35 cellular contexts compared by ENCODE assay signal in the genomic region with DNA sequence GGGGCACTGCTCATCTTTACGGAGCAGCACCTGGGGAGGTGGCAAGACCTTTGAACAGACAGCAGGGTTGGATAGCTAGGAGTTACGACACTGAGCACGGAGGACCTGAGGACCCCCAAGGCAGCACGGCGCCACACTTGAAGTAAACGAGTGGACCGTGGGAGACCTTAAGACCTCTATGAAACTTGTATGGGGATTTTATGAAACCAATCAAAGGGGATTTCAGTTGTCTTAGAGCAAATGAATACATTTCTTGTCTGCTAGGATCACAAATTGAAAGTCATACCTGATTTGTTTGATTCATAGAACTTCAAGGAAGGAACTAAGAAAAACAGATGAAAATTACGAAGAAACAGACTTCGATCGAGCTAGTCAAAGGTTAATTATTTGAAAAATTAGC.
"Had no signal": no experiment of that assay in that cellular context is flagged by ENCODE, and none has a peak within 500 bp of the region (broad histone marks: within the 10 kb centered on the region; RNA-seq: fewer than 3 reads in every experiment).

No MANE protein-coding gene starts in this region.

- H3K9me3 ChIP-seq: MG63 had no signal

- DNase-seq: Karpas-422, Kasumi-1, MG63, MM.1S, MV-4-11, NCI-H1048, NCI-H1092, NCI-H1092 treated with DMSO at 0.1 percent for 48 hours, NCI-H1105, NCI-H1105 treated with DMSO at 0.1 percent for 48 hours, NCI-H1417, NCI-H1417 treated with DMSO at 0.1 percent for 48 hours, NCI-H1436, NCI-H1436 treated with DMSO at 0.1 percent for 48 hours, NCI-H146, NCI-H1694, NCI-H1694 treated with DMSO at 0.1 percent for 48 hours, NCI-H187, NCI-H187 treated with DMSO at 0.1 percent for 48 hours, NCI-H1930, NCI-H2029, NCI-H2029 treated with DMSO at 0.1 percent for 48 hours, NCI-H2081, NCI-H2081 treated with DMSO at 0.1 percent for 48 hours, NCI-H2107, NCI-H2171, NCI-H2171 treated with DMSO at 0.1 percent for 48 hours, NCI-H2227 treated with DMSO at 0.1 percent for 48 hours, NCI-H226, NCI-H345, NCI-H446, NCI-H446 treated with DMSO at 0.1 percent for 48 hours, NCI-H510A, NCI-H510A treated with DMSO at 0.1 percent for 48 hours, NCI-H524 had no signal

- H3K36me3 ChIP-seq: MG63 had no signal

- H3K4me3 ChIP-seq: MG63 had no signal
